In the genomic region with DNA sequence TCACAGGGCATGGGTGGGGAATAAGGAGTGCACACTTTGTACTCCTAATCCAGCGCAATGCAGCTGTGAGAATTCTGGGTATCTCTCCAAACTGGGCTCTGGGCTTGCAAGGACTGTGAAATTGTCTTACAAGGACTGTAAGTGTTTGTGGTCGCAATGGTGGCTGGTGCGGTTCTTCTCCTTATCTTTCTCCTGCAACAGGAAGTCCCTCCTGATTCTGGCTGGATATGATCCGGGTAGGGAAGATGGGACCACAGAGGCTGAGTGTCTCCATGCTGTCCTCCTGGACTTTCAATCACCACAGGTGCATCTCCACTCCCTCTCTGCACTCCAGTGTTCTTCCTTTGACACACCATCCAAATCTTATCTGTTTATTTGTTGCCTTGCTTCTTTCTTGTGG, we compare ENCODE assay signal across 1 cellular context.
TF ChIP-seq lines count a peak whose summit lies in the region.

No MANE protein-coding gene starts in this region.

TF ChIP-seq in K562, 482 proteins besides CTCF, POLR2A, EP300 and RAD21 (continued from another document and continues in another):
- TF ChIP-seq ZNF584 (CRISPR knock-in tag; IDR thresholded peaks at IDR 0.05; ENCODE audit: low read depth) (no peak), EP400 (IDR thresholded peaks at IDR 0.05) (no peak), ZNF431 (CRISPR knock-in tag; IDR thresholded peaks at IDR 0.05) (peak; percentile 52; the same call in 1 of the 2 replicates), ZNF263 (CRISPR knock-in tag; IDR thresholded peaks at IDR 0.05; ENCODE audit: borderline replicate concordance) (no peak), MAFK (IDR thresholded peaks at IDR 0.05; ENCODE audit: low read length) (no peak), ETV6 (IDR thresholded peaks at IDR 0.05; ENCODE audit: borderline replicate concordance in 1 of 2, low read depth in 2 of 2, low read length in 1 of 2) (no peak), ETV6 (CRISPR knock-in tag; IDR thresholded peaks at IDR 0.05; ENCODE audit: borderline replicate concordance) (no peak), CBFB (CRISPR knock-in tag; IDR thresholded peaks at IDR 0.05) (no peak), BDP1 (IDR thresholded peaks at IDR 0.05; ENCODE audit: insufficient read depth, insufficient read length) (no peak), ZNF347 (CRISPR knock-in tag; IDR thresholded peaks at IDR 0.05; ENCODE audit: low read depth) (no peak), MEIS2 (IDR thresholded peaks at IDR 0.05; ENCODE audit: partially characterized antibody) (no peak), CHD1 (IDR thresholded peaks at IDR 0.05; ENCODE audit: low read length) (no peak), HSF4 (CRISPR knock-in tag; IDR thresholded peaks at IDR 0.05; ENCODE audit: borderline replicate concordance) (no peak), XRCC5 (IDR thresholded peaks at IDR 0.05; ENCODE audit: low read depth, low read length) (no peak), HEY1 (CRISPR knock-in tag; IDR thresholded peaks at IDR 0.05; ENCODE audit: borderline replicate concordance) (no peak), ZBED1 (IDR thresholded peaks at IDR 0.05) (no peak), YBX1 (IDR thresholded peaks at IDR 0.05) (no peak), ELF2 (CRISPR knock-in tag; IDR thresholded peaks at IDR 0.05) (no peak), ARID1B (IDR thresholded peaks at IDR 0.05) (peak; percentile 75), TAF7 (tag; IDR thresholded peaks at IDR 0.05) (no peak), ZFP91 (CRISPR knock-in tag; IDR thresholded peaks at IDR 0.05) (no peak), NR2C1 (IDR thresholded peaks at IDR 0.05) (no peak), NR2C1 (tag; IDR thresholded peaks at IDR 0.05) (no peak), FOXA3 (CRISPR knock-in tag; conservative IDR thresholded peaks at IDR 0.05 in 1 of 2, IDR thresholded peaks at IDR 0.05 in 1 of 2) (no peak), CTBP1 (IDR thresholded peaks at IDR 0.05; ENCODE audit: borderline replicate concordance) (peak; percentile 83), CBX1 (IDR thresholded peaks at IDR 0.05; ENCODE audit: low read depth) (no peak), MTA2 (IDR thresholded peaks at IDR 0.05; ENCODE audit: low read depth) (0 out of 2 replicates have a peak, but pooled peaks have one; percentile 17), FIP1L1 (IDR thresholded peaks at IDR 0.05; ENCODE audit: low read depth, low read length, poor library complexity, severe bottlenecking) (no peak), FOSL1 (tag; conservative IDR thresholded peaks at IDR 0.05) (no peak), ZNF76 (CRISPR knock-in tag; IDR thresholded peaks at IDR 0.05; ENCODE audit: borderline replicate concordance) (no peak), CCAR2 (IDR thresholded peaks at IDR 0.05; ENCODE audit: low read depth, low read length) (no peak), ILF3 (IDR thresholded peaks at IDR 0.05; ENCODE audit: borderline replicate concordance) (no peak), SMARCE1 (IDR thresholded peaks at IDR 0.05) (peak; percentile 65; the same call in 1 of the 2 replicates)
- TF ChIP-seq, protein P1, sequence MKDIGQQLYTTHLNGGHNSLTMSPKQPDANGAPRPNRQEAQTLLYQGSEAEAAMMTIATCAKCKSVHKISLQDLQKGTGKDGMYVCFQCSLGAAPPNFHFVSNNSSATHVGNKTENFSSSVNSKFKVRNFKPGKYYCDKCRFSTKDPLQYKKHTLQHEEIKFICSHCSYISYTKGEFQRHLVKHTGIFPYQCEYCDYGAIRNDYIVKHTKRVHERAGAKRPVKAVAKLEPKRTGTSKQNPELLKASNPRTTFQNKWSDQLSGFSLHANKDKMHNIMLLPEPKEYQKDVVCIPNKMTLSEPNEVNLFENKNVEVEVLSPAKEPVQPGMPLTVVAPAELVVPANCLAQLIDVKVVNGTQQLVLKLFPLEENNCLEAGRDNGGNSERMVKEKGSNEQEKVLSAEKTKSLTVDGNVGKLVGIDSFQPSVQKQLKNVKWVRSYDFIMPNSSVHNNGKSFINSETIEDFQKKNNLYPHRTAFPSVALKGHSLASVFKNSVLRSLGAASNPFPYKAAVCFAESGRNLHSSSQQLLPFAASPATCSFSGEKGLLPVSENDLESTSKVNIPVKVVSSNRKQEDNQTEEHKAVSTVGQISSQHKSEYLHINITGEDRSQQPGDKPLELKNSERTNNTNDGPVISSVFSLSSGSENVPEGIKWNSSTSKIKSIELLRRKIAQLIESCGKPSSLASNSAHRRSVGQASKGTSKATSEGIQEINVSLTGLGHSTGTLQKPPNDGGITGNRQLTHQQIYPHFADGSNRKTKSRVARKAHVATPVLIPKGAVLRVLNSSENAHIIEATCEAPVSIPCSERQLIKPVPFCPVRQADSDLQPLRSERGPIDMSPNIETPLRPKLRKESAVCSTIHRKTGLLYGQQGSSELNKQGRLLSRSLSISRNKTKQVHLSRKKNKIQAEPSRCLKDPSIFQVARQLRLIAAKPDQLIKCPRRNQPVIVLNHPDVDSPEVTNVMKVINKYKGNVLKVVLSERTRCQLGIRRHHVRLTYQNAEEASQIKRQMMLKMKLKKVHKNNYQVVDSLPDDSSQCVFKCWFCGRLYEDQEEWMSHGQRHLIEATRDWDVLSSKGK (CRISPR knock-in tag; IDR thresholded peaks at IDR 0.05) = no peak
- TF ChIP-seq, protein P2, sequence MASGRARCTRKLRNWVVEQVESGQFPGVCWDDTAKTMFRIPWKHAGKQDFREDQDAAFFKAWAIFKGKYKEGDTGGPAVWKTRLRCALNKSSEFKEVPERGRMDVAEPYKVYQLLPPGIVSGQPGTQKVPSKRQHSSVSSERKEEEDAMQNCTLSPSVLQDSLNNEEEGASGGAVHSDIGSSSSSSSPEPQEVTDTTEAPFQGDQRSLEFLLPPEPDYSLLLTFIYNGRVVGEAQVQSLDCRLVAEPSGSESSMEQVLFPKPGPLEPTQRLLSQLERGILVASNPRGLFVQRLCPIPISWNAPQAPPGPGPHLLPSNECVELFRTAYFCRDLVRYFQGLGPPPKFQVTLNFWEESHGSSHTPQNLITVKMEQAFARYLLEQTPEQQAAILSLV (tag; IDR thresholded peaks at IDR 0.05) = no peak
- TF ChIP-seq, protein P3, sequence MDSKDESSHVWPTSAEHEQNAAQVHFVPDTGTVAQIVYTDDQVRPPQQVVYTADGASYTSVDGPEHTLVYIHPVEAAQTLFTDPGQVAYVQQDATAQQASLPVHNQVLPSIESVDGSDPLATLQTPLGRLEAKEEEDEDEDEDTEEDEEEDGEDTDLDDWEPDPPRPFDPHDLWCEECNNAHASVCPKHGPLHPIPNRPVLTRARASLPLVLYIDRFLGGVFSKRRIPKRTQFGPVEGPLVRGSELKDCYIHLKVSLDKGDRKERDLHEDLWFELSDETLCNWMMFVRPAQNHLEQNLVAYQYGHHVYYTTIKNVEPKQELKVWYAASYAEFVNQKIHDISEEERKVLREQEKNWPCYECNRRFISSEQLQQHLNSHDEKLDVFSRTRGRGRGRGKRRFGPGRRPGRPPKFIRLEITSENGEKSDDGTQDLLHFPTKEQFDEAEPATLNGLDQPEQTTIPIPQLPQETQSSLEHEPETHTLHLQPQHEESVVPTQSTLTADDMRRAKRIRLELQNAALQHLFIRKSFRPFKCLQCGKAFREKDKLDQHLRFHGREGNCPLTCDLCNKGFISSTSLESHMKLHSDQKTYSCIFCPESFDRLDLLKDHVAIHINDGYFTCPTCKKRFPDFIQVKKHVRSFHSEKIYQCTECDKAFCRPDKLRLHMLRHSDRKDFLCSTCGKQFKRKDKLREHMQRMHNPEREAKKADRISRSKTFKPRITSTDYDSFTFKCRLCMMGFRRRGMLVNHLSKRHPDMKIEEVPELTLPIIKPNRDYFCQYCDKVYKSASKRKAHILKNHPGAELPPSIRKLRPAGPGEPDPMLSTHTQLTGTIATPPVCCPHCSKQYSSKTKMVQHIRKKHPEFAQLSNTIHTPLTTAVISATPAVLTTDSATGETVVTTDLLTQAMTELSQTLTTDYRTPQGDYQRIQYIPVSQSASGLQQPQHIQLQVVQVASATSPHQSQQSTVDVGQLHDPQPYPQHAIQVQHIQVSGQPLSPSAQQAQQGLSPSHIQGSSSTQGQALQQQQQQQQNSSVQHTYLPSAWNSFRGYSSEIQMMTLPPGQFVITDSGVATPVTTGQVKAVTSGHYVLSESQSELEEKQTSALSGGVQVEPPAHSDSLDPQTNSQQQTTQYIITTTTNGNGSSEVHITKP (IDR thresholded peaks at IDR 0.05; ENCODE audit: partially characterized antibody) = no peak
- TF ChIP-seq, protein P4, sequence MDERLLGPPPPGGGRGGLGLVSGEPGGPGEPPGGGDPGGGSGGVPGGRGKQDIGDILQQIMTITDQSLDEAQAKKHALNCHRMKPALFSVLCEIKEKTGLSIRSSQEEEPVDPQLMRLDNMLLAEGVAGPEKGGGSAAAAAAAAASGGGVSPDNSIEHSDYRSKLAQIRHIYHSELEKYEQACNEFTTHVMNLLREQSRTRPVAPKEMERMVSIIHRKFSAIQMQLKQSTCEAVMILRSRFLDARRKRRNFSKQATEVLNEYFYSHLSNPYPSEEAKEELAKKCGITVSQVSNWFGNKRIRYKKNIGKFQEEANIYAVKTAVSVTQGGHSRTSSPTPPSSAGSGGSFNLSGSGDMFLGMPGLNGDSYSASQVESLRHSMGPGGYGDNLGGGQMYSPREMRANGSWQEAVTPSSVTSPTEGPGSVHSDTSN (CRISPR knock-in tag; IDR thresholded peaks at IDR 0.05; ENCODE audit: low read depth) = no peak
- TF ChIP-seq, protein P4 (tag; conservative IDR thresholded peaks at IDR 0.05; ENCODE audit: low read depth) = no peak
- TF ChIP-seq, protein P5, sequence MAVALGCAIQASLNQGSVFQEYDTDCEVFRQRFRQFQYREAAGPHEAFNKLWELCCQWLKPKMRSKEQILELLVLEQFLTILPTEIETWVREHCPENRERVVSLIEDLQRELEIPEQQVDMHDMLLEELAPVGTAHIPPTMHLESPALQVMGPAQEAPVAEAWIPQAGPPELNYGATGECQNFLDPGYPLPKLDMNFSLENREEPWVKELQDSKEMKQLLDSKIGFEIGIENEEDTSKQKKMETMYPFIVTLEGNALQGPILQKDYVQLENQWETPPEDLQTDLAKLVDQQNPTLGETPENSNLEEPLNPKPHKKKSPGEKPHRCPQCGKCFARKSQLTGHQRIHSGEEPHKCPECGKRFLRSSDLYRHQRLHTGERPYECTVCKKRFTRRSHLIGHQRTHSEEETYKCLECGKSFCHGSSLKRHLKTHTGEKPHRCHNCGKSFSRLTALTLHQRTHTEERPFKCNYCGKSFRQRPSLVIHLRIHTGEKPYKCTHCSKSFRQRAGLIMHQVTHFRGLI (CRISPR knock-in tag; IDR thresholded peaks at IDR 0.05) = no peak
- TF ChIP-seq, protein P6, sequence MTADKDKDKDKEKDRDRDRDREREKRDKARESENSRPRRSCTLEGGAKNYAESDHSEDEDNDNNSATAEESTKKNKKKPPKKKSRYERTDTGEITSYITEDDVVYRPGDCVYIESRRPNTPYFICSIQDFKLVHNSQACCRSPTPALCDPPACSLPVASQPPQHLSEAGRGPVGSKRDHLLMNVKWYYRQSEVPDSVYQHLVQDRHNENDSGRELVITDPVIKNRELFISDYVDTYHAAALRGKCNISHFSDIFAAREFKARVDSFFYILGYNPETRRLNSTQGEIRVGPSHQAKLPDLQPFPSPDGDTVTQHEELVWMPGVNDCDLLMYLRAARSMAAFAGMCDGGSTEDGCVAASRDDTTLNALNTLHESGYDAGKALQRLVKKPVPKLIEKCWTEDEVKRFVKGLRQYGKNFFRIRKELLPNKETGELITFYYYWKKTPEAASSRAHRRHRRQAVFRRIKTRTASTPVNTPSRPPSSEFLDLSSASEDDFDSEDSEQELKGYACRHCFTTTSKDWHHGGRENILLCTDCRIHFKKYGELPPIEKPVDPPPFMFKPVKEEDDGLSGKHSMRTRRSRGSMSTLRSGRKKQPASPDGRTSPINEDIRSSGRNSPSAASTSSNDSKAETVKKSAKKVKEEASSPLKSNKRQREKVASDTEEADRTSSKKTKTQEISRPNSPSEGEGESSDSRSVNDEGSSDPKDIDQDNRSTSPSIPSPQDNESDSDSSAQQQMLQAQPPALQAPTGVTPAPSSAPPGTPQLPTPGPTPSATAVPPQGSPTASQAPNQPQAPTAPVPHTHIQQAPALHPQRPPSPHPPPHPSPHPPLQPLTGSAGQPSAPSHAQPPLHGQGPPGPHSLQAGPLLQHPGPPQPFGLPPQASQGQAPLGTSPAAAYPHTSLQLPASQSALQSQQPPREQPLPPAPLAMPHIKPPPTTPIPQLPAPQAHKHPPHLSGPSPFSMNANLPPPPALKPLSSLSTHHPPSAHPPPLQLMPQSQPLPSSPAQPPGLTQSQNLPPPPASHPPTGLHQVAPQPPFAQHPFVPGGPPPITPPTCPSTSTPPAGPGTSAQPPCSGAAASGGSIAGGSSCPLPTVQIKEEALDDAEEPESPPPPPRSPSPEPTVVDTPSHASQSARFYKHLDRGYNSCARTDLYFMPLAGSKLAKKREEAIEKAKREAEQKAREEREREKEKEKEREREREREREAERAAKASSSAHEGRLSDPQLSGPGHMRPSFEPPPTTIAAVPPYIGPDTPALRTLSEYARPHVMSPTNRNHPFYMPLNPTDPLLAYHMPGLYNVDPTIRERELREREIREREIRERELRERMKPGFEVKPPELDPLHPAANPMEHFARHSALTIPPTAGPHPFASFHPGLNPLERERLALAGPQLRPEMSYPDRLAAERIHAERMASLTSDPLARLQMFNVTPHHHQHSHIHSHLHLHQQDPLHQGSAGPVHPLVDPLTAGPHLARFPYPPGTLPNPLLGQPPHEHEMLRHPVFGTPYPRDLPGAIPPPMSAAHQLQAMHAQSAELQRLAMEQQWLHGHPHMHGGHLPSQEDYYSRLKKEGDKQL (CRISPR knock-in tag; IDR thresholded peaks at IDR 0.05; ENCODE audit: borderline replicate concordance) = no peak
- TF ChIP-seq, protein P7, sequence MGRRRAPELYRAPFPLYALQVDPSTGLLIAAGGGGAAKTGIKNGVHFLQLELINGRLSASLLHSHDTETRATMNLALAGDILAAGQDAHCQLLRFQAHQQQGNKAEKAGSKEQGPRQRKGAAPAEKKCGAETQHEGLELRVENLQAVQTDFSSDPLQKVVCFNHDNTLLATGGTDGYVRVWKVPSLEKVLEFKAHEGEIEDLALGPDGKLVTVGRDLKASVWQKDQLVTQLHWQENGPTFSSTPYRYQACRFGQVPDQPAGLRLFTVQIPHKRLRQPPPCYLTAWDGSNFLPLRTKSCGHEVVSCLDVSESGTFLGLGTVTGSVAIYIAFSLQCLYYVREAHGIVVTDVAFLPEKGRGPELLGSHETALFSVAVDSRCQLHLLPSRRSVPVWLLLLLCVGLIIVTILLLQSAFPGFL (CRISPR knock-in tag; IDR thresholded peaks at IDR 0.05) = no peak
